ENCODE assay signal across 1 cellular context in genomic region chr1:202596638-202597037, GRCh38.
TF ChIP-seq lines count a peak whose summit lies in the region.

No MANE protein-coding gene starts in this region.

TF ChIP-seq in SK-N-SH treated with all-trans-retinoic acid at 6 μM for 48 hours, 23 proteins besides CTCF, POLR2A, EP300 and RAD21 (continued from another document):
- TF ChIP-seq ZNF565 (CRISPR knock-in tag; conservative IDR thresholded peaks at IDR 0.05; ENCODE audit: low read depth) (no peak), SNAI2 (CRISPR knock-in tag; IDR thresholded peaks at IDR 0.05) (no peak), CSRNP3 (CRISPR knock-in tag; IDR thresholded peaks at IDR 0.05) (no peak), OSR1 (CRISPR knock-in tag; IDR thresholded peaks at IDR 0.05) (no peak)
